Comparison of ENCODE assay signal across 2 cellular contexts in genomic region chr5:83636141-83636540, GRCh38.
TF ChIP-seq lines count a peak whose summit lies in the region.

No MANE protein-coding gene starts in this region.

TF ChIP-seq in H1, 55 proteins besides CTCF, POLR2A, EP300 and RAD21:
- TF ChIP-seq GABPA (IDR thresholded peaks at IDR 0.05; ENCODE audit: borderline replicate concordance, insufficient read depth, low read length): no peak
- no peak for TF ChIP-seq USF2 (IDR thresholded peaks at IDR 0.05; ENCODE audit: low read length)
- no peak for TF ChIP-seq YY1 (IDR thresholded peaks at IDR 0.05; ENCODE audit: low read depth, low read length)
- no peak for TF ChIP-seq CHD2 (IDR thresholded peaks at IDR 0.05; ENCODE audit: low read length)
- no peak for TF ChIP-seq JUN (IDR thresholded peaks at IDR 0.05; ENCODE audit: low read depth, low read length)
- no peak for TF ChIP-seq TCF12 (IDR thresholded peaks at IDR 0.05; ENCODE audit: low read depth, low read length)
- TF ChIP-seq JUND (IDR thresholded peaks at IDR 0.05; ENCODE audit: low read length): no peak
- no peak for TF ChIP-seq SRF (IDR thresholded peaks at IDR 0.05; ENCODE audit: low read depth, low read length)

TF ChIP-seq in HepG2, 621 proteins besides CTCF, POLR2A, EP300 and RAD21:
- TF ChIP-seq ZNF598 (CRISPR knock-in tag; IDR thresholded peaks at IDR 0.05; ENCODE audit: borderline replicate concordance): no peak
- TF ChIP-seq ELF4 (CRISPR knock-in tag; IDR thresholded peaks at IDR 0.05; ENCODE audit: borderline replicate concordance): no peak
TF ChIP-seq in HepG2: peak in this region for 0.
